ENCODE assay signal across 1 cellular context in genomic region chr3:194352631-194353290, GRCh38.
TF ChIP-seq lines count a peak whose summit lies in the region.

No MANE protein-coding gene starts in this region.

TF ChIP-seq in IMR-90, 13 proteins besides CTCF, POLR2A, EP300 and RAD21 (continued from another document):
- no peak for TF ChIP-seq CHD1 (IDR thresholded peaks at IDR 0.05; ENCODE audit: low read depth, low read length)
